Comparison of ENCODE assay signal across 18 cellular contexts in genomic region chr1:235736263-235736662, GRCh38.
DNase-seq lines count a peak whose midpoint lies in the region; ATAC-seq, FAIRE-seq and TF ChIP-seq lines count a peak whose summit lies in the region.
"Had no signal": no experiment of that assay in that cellular context is flagged by ENCODE, and none has a peak within 500 bp of the region (broad histone marks: within the 10 kb centered on the region; RNA-seq: fewer than 3 reads in every experiment).

No MANE protein-coding gene starts in this region.

- H3K27ac ChIP-seq in CD4-positive, CD25-positive, alpha-beta regulatory T cell (ENCODE audit: insufficient read depth, low read length, poor library complexity, severe bottlenecking), result no peak overlapping the region
- peak overlapping the region; percentile 9; the same call in 1 of the 2 replicates for H3K27ac ChIP-seq in HL-60 (replicated peaks)
- H3K27ac ChIP-seq: PC-9 had no signal

- no peaks in the 10 kb centered on the region for H3K9me3 ChIP-seq in CD4-positive, CD25-positive, alpha-beta regulatory T cell (ENCODE audit: control insufficient read depth in 2 of 2, low read length in 2 of 2)

- no peaks in the 10 kb centered on the region for H3K4me1 ChIP-seq in CD4-positive, CD25-positive, alpha-beta regulatory T cell (ENCODE audit: control insufficient read depth, insufficient read depth, low read length, poor library complexity, severe bottlenecking)

- H3K27me3 Mint-ChIP-seq in CD14-positive monocyte (ENCODE audit: low read depth in 3 of 3) (no peaks in the 10 kb centered on the region), immature natural killer cell (ENCODE audit: low read depth in 3 of 3) (no peaks in the 10 kb centered on the region)
- no peaks in the 10 kb centered on the region for H3K27me3 Mint-ChIP-seq in CD4-positive, CD25-positive, alpha-beta regulatory T cell
- H3K27me3 Mint-ChIP-seq: B cell; CD4-positive, alpha-beta memory T cell; IgD-negative memory B cell had no signal

- peaks cover 70 to 74% of the 10 kb centered on the region in 2 donors for H3K36me3 Mint-ChIP-seq in CD14-positive monocyte
- H3K36me3 Mint-ChIP-seq in CD4-positive, CD25-positive, alpha-beta regulatory T cell, result peaks cover 35% of the 10 kb centered on the region
- peaks cover 14 to 47% (median 18%) of the 10 kb centered on the region in 3 donors for H3K36me3 Mint-ChIP-seq in immature natural killer cell

- peak overlapping the region in 5 of 7 donors; percentile 0 to 44 (median 11) for H3K27ac Mint-ChIP-seq in CD14-positive monocyte
- H3K27ac Mint-ChIP-seq in CD4-positive, CD25-positive, alpha-beta regulatory T cell, result peak overlapping the region in 2 of 3 donors; percentile 0 to 11
- H3K27ac Mint-ChIP-seq in immature natural killer cell, result peak overlapping the region in 1 of 6 donors; percentile 12
- H3K27ac Mint-ChIP-seq: B cell, IgD-negative memory B cell had no signal

- peaks cover 5% of the 10 kb centered on the region for H3K36me3 ChIP-seq in CD4-positive, CD25-positive, alpha-beta regulatory T cell (ENCODE audit: control insufficient read depth, insufficient read depth, low read length)

- H3K9me3 Mint-ChIP-seq in CD14-positive monocyte (no peaks in the 10 kb centered on the region), immature natural killer cell (no peaks in the 10 kb centered on the region)
- H3K9me3 Mint-ChIP-seq in CD4-positive, CD25-positive, alpha-beta regulatory T cell, result peaks cover 0 to 1% (median 0%) of the 10 kb centered on the region in 7 donors
- H3K9me3 Mint-ChIP-seq: CD4-positive, alpha-beta memory T cell; IgD-negative memory B cell had no signal

- no peak overlapping the region for H3K4me3 ChIP-seq in CD4-positive, CD25-positive, alpha-beta regulatory T cell (ENCODE audit: low read depth, low read length)
- H3K4me3 ChIP-seq in HL-60 (replicated peaks; ENCODE audit: insufficient read depth, low read length), result no peak overlapping the region
- H3K4me3 ChIP-seq: PC-9 had no signal

- FAIRE-seq in islet of Langerhans (lab: Jason Lieb, UNC), result peak; percentile 74
- FAIRE-seq: GM12892 had no signal

- ATAC-seq in CD4-positive, CD25-positive, alpha-beta regulatory T cell (ENCODE audit: low read depth in 2 of 2), result no peak

- intact Hi-C loops in CD14-positive monocyte (cut with micrococcal nuclease), result no loop called here

- TF ChIP-seq CTCF in CD14-positive monocyte (IDR thresholded peaks at IDR 0.05) (no peak), HL-60 (IDR thresholded peaks at IDR 0.05; ENCODE audit: insufficient read depth, low read length) (no peak)

- H3K4me1 Mint-ChIP-seq in CD14-positive monocyte (no peaks in the 10 kb centered on the region), immature natural killer cell (no peaks in the 10 kb centered on the region)
- peaks cover 0 to 7% (median 5%) of the 10 kb centered on the region in 4 donors for H3K4me1 Mint-ChIP-seq in CD4-positive, CD25-positive, alpha-beta regulatory T cell
- H3K4me1 Mint-ChIP-seq: B cell, IgD-negative memory B cell had no signal

- H3K4me3 Mint-ChIP-seq in CD14-positive monocyte, result no peak overlapping the region
- no peak overlapping the region for H3K4me3 Mint-ChIP-seq in CD4-positive, CD25-positive, alpha-beta regulatory T cell
- H3K4me3 Mint-ChIP-seq in immature natural killer cell, result no peak overlapping the region
- H3K4me3 Mint-ChIP-seq: B cell; CD4-positive, alpha-beta memory T cell; IgD-negative memory B cell had no signal

- no peaks in the 10 kb centered on the region for H3K27me3 ChIP-seq in CD4-positive, CD25-positive, alpha-beta regulatory T cell (ENCODE audit: control insufficient read depth, insufficient read depth, low read length)
- no peaks in the 10 kb centered on the region for H3K27me3 ChIP-seq in HL-60 (ENCODE audit: insufficient read depth, poor library complexity, severe bottlenecking)

- no peak for DNase-seq in CD14-positive monocyte (ENCODE audit: low spot score)
- no peak for DNase-seq in CD4-positive, CD25-positive, alpha-beta regulatory T cell
- no peak for DNase-seq in HL-60 (ENCODE audit: low read depth in 1 of 2, low spot score in 1 of 2)
- DNase-seq in activated effector memory CD4-positive, alpha-beta T cell treated with Interleukin-2 at 50 U/mL for 16 hours, result no peak
- DNase-seq in AML-193 (lab: John Stamatoyannopoulos, UW), result no peak
- no peak for DNase-seq in immature natural killer cell
- DNase-seq: CD4-positive, alpha-beta memory T cell; GF-D8; GOT3; Kasumi-1; NCI-H1105; NCI-H187 treated with DMSO at 0.1 percent for 48 hours; NCI-H345; PC-9 had no signal
